ENCODE assay signal across 18 cellular contexts in the genomic region with DNA sequence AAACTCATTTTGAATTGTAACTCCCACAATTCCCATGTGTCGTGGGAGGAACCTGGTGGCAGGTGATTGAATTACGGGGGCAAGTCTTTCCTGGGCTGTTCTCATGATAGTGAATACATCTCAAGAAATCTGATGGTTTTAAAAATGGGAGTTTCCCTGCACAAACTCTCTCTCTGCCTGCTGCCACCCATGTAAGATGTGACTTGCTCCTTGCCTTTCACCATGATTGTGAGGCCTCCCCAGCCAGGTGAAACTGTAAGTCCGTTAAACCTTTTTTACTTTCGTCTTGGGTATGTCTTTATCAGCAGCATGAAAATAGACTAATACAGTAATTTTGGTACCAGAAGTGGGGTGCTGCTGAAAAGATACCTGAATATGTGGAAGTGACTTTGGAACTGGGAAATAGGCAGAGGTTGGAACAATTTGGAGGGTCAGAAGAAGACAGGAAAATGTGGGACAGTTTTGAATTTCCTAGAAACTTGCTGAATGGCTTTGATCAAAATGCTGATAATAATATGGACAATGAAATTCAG.
"Had no signal": no experiment of that assay in that cellular context is flagged by ENCODE, and none has a peak within 500 bp of the region (broad histone marks: within the 10 kb centered on the region; RNA-seq: fewer than 3 reads in every experiment).

No MANE protein-coding gene starts in this region.

- DNase-seq: activated CD4-positive, alpha-beta T cell treated with anti-CD3 and anti-CD28 coated beads for 36 hours; activated CD8-positive, alpha-beta memory T cell treated with anti-CD3 and anti-CD28 coated beads, Interleukin-2, amount 50 U/mL, for 4 hours; activated effector memory CD4-positive, alpha-beta T cell treated with Interleukin-2 at 50 U/mL for 16 hours; activated naive CD4-positive, alpha-beta T cell treated with anti-CD3 and anti-CD28 coated beads, Interleukin-2, amount 50 U/mL, for 16 hours; activated T-cell treated with anti-CD3 and anti-CD28 coated beads, Interleukin-2, amount 50 U/mL, for 4 hours; amniotic stem cell; dermis blood vessel endothelial cell; effector memory CD4-positive, alpha-beta T cell; psoas muscle; right cardiac atrium; stimulated activated naive CD8-positive, alpha-beta T cell treated with anti-CD3 and anti-CD28 coated beads, Interleukin-15, Interleukin-2, amounts not matched to agents 100 U/mL and 50 U/mL, for 24 hours; substantia nigra; tibial artery had no signal

- ATAC-seq: activated CD4-positive, alpha-beta T cell treated with anti-CD3 and anti-CD28 coated beads for 36 hours; activated T-cell treated with anti-CD3 and anti-CD28 coated beads, Interleukin-2, amount 50 U/mL, for 4 hours; psoas muscle; right cardiac atrium; stimulated activated naive CD8-positive, alpha-beta T cell treated with anti-CD3 and anti-CD28 coated beads, Interleukin-15, Interleukin-2, amounts not matched to agents 100 U/mL and 50 U/mL, for 24 hours; WTC11 had no signal

- H3K27ac Mint-ChIP-seq: activated CD4-positive, alpha-beta T cell treated with anti-CD3 and anti-CD28 coated beads for 36 hours; memory B cell; T-helper 2 cell treated with Interferon-gamma antibody and Interleukin-4, amounts not matched to agents 5 μg/mL and 100 μg/mL, for 36 hours; WTC11 had no signal

- H3K4me1 ChIP-seq: psoas muscle, tibial artery had no signal

- H3K27me3 ChIP-seq: cardiac muscle cell, tibial artery had no signal

- H3K9me3 ChIP-seq: psoas muscle, tibial artery had no signal

- H3K4me3 Mint-ChIP-seq: activated CD4-positive, alpha-beta T cell treated with anti-CD3 and anti-CD28 coated beads for 36 hours; activated T-cell treated with anti-CD3 and anti-CD28 coated beads, Interleukin-2, amount 50 U/mL, for 4 hours; memory B cell; T-helper 2 cell treated with Interferon-gamma antibody and Interleukin-4, amounts not matched to agents 5 μg/mL and 100 μg/mL, for 36 hours; WTC11 had no signal

- H3K4me3 ChIP-seq: cardiac muscle cell, psoas muscle, skin epidermis, tibial artery had no signal

- H3K27ac ChIP-seq: cardiac muscle cell, psoas muscle, skin epidermis, tibial artery had no signal

- H3K27me3 Mint-ChIP-seq: activated CD4-positive, alpha-beta T cell treated with anti-CD3 and anti-CD28 coated beads for 36 hours; memory B cell had no signal
